Comparison of ENCODE assay signal across 8 cellular contexts in the genomic region with DNA sequence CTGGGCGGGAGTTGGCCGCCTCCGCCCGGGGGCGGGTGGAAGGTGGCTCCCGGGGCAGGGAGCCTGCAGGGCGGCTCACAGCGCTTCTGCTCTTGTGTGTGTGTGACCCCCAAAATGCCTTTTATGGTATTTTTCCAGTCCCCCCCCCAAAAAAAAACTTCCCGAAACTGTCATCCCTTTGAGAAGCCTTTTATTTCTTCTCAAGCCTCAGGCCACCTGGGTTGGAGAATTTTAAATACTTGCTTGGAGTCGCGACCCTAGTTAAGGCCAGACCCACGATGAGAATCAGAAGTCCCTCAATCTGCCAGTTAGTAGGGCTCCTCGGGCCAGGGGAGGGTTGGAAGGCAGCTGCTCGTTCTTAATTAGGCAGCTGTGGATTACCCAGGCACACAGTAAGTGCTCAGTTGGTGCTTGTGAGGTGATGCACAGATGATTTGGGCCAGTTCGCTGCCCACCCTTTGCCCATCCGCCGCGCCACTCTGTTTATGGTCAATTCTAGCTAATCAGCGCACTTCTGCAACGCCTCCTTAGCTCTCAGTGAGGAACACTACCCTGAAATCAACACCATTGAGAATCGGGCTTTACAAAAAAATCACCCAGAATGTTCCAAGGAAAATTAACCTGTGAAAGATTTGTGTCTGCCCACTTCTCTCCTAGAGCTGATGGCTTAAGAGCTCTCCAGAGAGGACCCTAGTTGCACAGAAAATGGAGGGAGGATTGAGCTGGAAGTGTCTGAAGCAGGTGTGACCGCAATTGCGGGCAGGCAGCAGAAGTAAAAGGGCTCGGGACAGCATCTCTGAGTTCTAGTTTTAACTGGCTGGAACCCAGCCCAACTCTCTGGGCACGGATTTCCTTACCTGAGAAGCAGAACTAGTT. TPM values are rescaled to one million over a fixed set of nuclear protein-coding genes. Genes with fewer than 3 reads are reported as not detected.
DNase-seq lines count a peak whose midpoint lies in the region; TF ChIP-seq lines count a peak whose summit lies in the region.

No MANE protein-coding gene starts in this region.

- no peak overlapping the region for H3K18ac ChIP-seq in mesendoderm (ENCODE audit: low read length)

- H3K9me3 ChIP-seq in uterus = no peaks in the 10 kb centered on the region

- peak overlapping the region; percentile 19 for H3K4me3 ChIP-seq in mesendoderm (ENCODE audit: low read length)
- peak overlapping the region; percentile 72 to 73 for H3K4me3 ChIP-seq in uterus

- DNase-seq in NCI-H748 (lab: John Stamatoyannopoulos, UW; ENCODE audit: unreplicated experiment) (peak; percentile 43), NCI-H748 treated with DMSO at 0.1 percent for 48 hours (lab: John Stamatoyannopoulos, UW) (no peak), NCI-H1436 (lab: John Stamatoyannopoulos, UW) (peak; percentile 32), caudate nucleus (lab: John Stamatoyannopoulos, UW) (peak in 2 of 61 donors; percentile 58 to 62), mesendoderm (no peak), uterus (no peak), DMS153 treated with DMSO at 0.1 percent for 48 hours (lab: John Stamatoyannopoulos, UW; ENCODE audit: unreplicated experiment) (no peak), NOMO-1 treated with DMSO at 0.1 percent for 48 hours (lab: John Stamatoyannopoulos, UW; ENCODE audit: unreplicated experiment) (no peak)

- H3K4ac ChIP-seq in mesendoderm (ENCODE audit: low read depth, low read length) = no peak overlapping the region

- H3K27ac ChIP-seq in caudate nucleus (ENCODE audit: low read depth, low read length) (peak overlapping the region; percentile 79), mesendoderm (ENCODE audit: low read depth, low read length) (no peak overlapping the region), uterus (peak overlapping the region in 1 of 2 donors; percentile 46)

- no peaks in the 10 kb centered on the region for H3K36me3 ChIP-seq in mesendoderm (ENCODE audit: control insufficient read depth, insufficient read depth, low read length)
- no peaks in the 10 kb centered on the region for H3K36me3 ChIP-seq in uterus

- intact Hi-C loops in uterus (cut with DNase I; ENCODE audit: low total_unique reads) = no loop called here

- H2AK5ac ChIP-seq in mesendoderm (ENCODE audit: low read length) = no peak overlapping the region

- H3K23ac ChIP-seq in mesendoderm (ENCODE audit: low read length) = no peak overlapping the region

- H2BK120ac ChIP-seq in mesendoderm (ENCODE audit: low read depth, low read length) = no peak overlapping the region

- peak overlapping the region; percentile 58 for H4K8ac ChIP-seq in mesendoderm (ENCODE audit: low read depth, low read length)

- no peaks in the 10 kb centered on the region for H3K79me2 ChIP-seq in mesendoderm (ENCODE audit: control insufficient read depth, insufficient read depth, low read length)

- H2BK5ac ChIP-seq in mesendoderm (ENCODE audit: low read length) = no peak overlapping the region

- peak overlapping the region; percentile 38 for H3K9ac ChIP-seq in mesendoderm (ENCODE audit: low read length)

- TF ChIP-seq POLR2A in uterus (IDR thresholded peaks at IDR 0.05) = no peak

- H3K27me3 ChIP-seq in mesendoderm (ENCODE audit: insufficient read depth, low read length, poor library complexity) (peaks cover 44% of the 10 kb centered on the region), uterus (no peaks in the 10 kb centered on the region)

- H3K4me1 ChIP-seq in mesendoderm (ENCODE audit: control insufficient read depth, low read depth, low read length) (peaks cover 2% of the 10 kb centered on the region), uterus (no peaks in the 10 kb centered on the region)

- no peak for TF ChIP-seq CTCF in uterus (IDR thresholded peaks at IDR 0.05)

- H2BK15ac ChIP-seq in mesendoderm (replicated peaks; ENCODE audit: low read depth) = no peak overlapping the region

- peak overlapping the region; percentile 68 for H3K56ac ChIP-seq in mesendoderm (ENCODE audit: low read length)

- no peaks in the 10 kb centered on the region for H3K79me1 ChIP-seq in mesendoderm (ENCODE audit: low read length)

- H4K5ac ChIP-seq in mesendoderm (ENCODE audit: low read length) = no peak overlapping the region

- peak overlapping the region; percentile 64 for H3K4me2 ChIP-seq in mesendoderm (ENCODE audit: low read length)

- WGBS in mesendoderm (ENCODE audit: extremely low coverage, insufficient coverage, low lambda C conversion rate) = no CpG with 5 or more reads among the region's 25 CpGs

RNA-seq across cellular contexts. Expression of gene SCD5, which starts 0.6 kb away (rescaled TPM):
- 0.97 TPM for polyA plus RNA-seq in mesendoderm (2013, experiment 1 of 2)
- polyA plus RNA-seq in mesendoderm (2013, experiment 2 of 2) = 0.88 TPM
- 10 to 100 TPM in 2 of 4 donors, 1 to 10 TPM in 2; 4.1 to 30.3 (median 7.8) TPM for total RNA-seq in uterus

Comparison
In these comparisons a context has a peak if more than half of its experiments do, and no peak if none do; other contexts are left out.
1. DNase-seq: peak in NCI-H748 (single experiment) and NCI-H1436 (single experiment); none in NCI-H748 treated with DMSO at 0.1 percent for 48 hours (single experiment), mesendoderm (single experiment), uterus (0 of 2), DMS153 treated with DMSO at 0.1 percent for 48 hours (single experiment) and NOMO-1 treated with DMSO at 0.1 percent for 48 hours (single experiment).